Comparison of ENCODE assay signal across 9 cellular contexts in genomic region chr10:22651276-22651980, GRCh38.
A peak's percentile ranks its signal among the peaks of the same experiment; 100 is the strongest.
DNase-seq lines count a peak whose midpoint lies in the region; ATAC-seq and TF ChIP-seq lines count a peak whose summit lies in the region.
"Had no signal": no experiment of that assay in that cellular context is flagged by ENCODE, and none has a peak within 500 bp of the region (broad histone marks: within the 10 kb centered on the region; RNA-seq: fewer than 3 reads in every experiment).

No MANE protein-coding gene starts in this region.

- no peak for TF ChIP-seq POLR2A in prostate gland (IDR thresholded peaks at IDR 0.05)

- no peaks in the 10 kb centered on the region for H3K36me3 ChIP-seq in prostate gland

- peak overlapping the region; percentile 58 for H3K4me3 Mint-ChIP-seq in activated naive CD8-positive, alpha-beta T cell treated with anti-CD3 and anti-CD28 coated beads, Interleukin-2, amount 10 ng/mL, durations not matched to agents 7 days and 5 days

- H3K36me3 Mint-ChIP-seq in activated naive CD8-positive, alpha-beta T cell treated with anti-CD3 and anti-CD28 coated beads, Interleukin-2, amount 10 ng/mL, durations not matched to agents 7 days and 5 days: peaks cover 30% of the 10 kb centered on the region

- POLR2A ChIA-PET in activated naive CD8-positive, alpha-beta T cell treated with anti-CD3 and anti-CD28 coated beads, Interleukin-2, amount 10 ng/mL, durations not matched to agents 7 days and 5 days (lab: Charles Lee): interaction anchor here (0.9 to 1.5 kb wide), 3 partner anchors 31 to 62 kb away, joined by 3 to 4 read pairs (median 4); no protein-coding TSS in a partner anchor

- H3K4me3 ChIP-seq in prostate gland: no peak overlapping the region

- peak overlapping the region; percentile 88 for H3K27ac Mint-ChIP-seq in activated naive CD8-positive, alpha-beta T cell treated with anti-CD3 and anti-CD28 coated beads, Interleukin-2, amount 10 ng/mL, durations not matched to agents 7 days and 5 days

- ATAC-seq in GM18909 (IDR thresholded peaks at IDR 0.05; ENCODE audit: poor library complexity, unreplicated experiment) (peak; percentile 39), HG03378 (IDR thresholded peaks at IDR 0.05; ENCODE audit: unreplicated experiment) (peak; percentile 28), HG02981 (IDR thresholded peaks at IDR 0.05; ENCODE audit: unreplicated experiment) (no peak)
- no peak for ATAC-seq in activated naive CD8-positive, alpha-beta T cell treated with anti-CD3 and anti-CD28 coated beads, Interleukin-2, amount 10 ng/mL, durations not matched to agents 7 days and 5 days (ENCODE audit: low read depth)
- ATAC-seq: PC-3 had no signal

- TF ChIP-seq CTCF in prostate gland (IDR thresholded peaks at IDR 0.05): no peak

- no peaks in the 10 kb centered on the region for H3K27me3 Mint-ChIP-seq in activated naive CD8-positive, alpha-beta T cell treated with anti-CD3 and anti-CD28 coated beads, Interleukin-2, amount 10 ng/mL, durations not matched to agents 7 days and 5 days

- peaks cover 6% of the 10 kb centered on the region for H3K4me1 ChIP-seq in prostate gland (replicated peaks)

- H3K27ac ChIP-seq in prostate gland: no peak overlapping the region

- H3K27me3 ChIP-seq in prostate gland (replicated peaks; ENCODE audit: insufficient read depth): no peaks in the 10 kb centered on the region

- intact Hi-C loops in prostate gland (cut with DNase I): no loop called here

- H3K9me3 Mint-ChIP-seq in activated naive CD8-positive, alpha-beta T cell treated with anti-CD3 and anti-CD28 coated beads, Interleukin-2, amount 10 ng/mL, durations not matched to agents 7 days and 5 days: no peaks in the 10 kb centered on the region

- peaks cover 89% of the 10 kb centered on the region for H3K4me1 Mint-ChIP-seq in activated naive CD8-positive, alpha-beta T cell treated with anti-CD3 and anti-CD28 coated beads, Interleukin-2, amount 10 ng/mL, durations not matched to agents 7 days and 5 days

- 89% methylated on average over 12 of the region's 12 CpGs for WGBS in prostate gland

- no peak for DNase-seq in activated naive CD8-positive, alpha-beta T cell treated with anti-CD3 and anti-CD28 coated beads, Interleukin-2, amount 10 ng/mL, durations not matched to agents 7 days and 5 days
- peak; percentile 70 for DNase-seq in stimulated activated CD8-positive, alpha-beta memory T cell treated with anti-CD3 and anti-CD28 coated beads, Interleukin-4, amount 100 ng/mL, for 48 hours
- DNase-seq in prostate gland (ENCODE audit: low spot score) (no peak), HuH-7 (ENCODE audit: low spot score) (no peak)
- DNase-seq: NCI-H1092 treated with DMSO at 0.1 percent for 48 hours, PC-3 had no signal

- H3K9me3 ChIP-seq in prostate gland: no peaks in the 10 kb centered on the region

Comparison
In these comparisons a context has a peak if more than half of its experiments do, and no peak if none do; other contexts are left out.
1. ATAC-seq: peak in GM18909 (single experiment) and HG03378 (single experiment); none in activated naive CD8-positive, alpha-beta T cell treated with anti-CD3 and anti-CD28 coated beads, Interleukin-2, amount 10 ng/mL, durations not matched to agents 7 days and 5 days (single experiment) and HG02981 (single experiment).